ENCODE assay signal across 15 cellular contexts in genomic region chr6:49336514-49337131, GRCh38.
DNase-seq lines count a peak whose midpoint lies in the region; ATAC-seq, FAIRE-seq and TF ChIP-seq lines count a peak whose summit lies in the region.
"Had no signal": no experiment of that assay in that cellular context is flagged by ENCODE, and none has a peak within 500 bp of the region (broad histone marks: within the 10 kb centered on the region; RNA-seq: fewer than 3 reads in every experiment).

No MANE protein-coding gene starts in this region.

- ATAC-seq in GM18520 (IDR thresholded peaks at IDR 0.05; ENCODE audit: unreplicated experiment), result no peak
- ATAC-seq: effector memory CD8-positive, alpha-beta T cell; stimulated activated effector memory CD8-positive, alpha-beta T cell treated with anti-CD3 and anti-CD28 coated beads, Interleukin-12 subunit alpha, Interleukin-12 subunit beta, amount 100 ng/mL, for 72 hours had no signal

- DNase-seq in bronchial epithelial cell (ENCODE audit: low read depth) (peak; percentile 74), left kidney (ENCODE audit: low read depth, low spot score) (peak; percentile 15), NCI-H524 treated with DMSO at 0.1 percent for 48 hours (lab: John Stamatoyannopoulos, UW) (no peak), T-helper 9 cell (no peak)
- DNase-seq in activated CD8-positive, alpha-beta memory T cell treated with anti-CD3 and anti-CD28 coated beads, Interleukin-2, amount 50 U/mL, for 4 hours, result no peak
- DNase-seq: activated CD4-positive, alpha-beta T cell treated with anti-CD3 and anti-CD28 coated beads for 1 hour; activated T-cell treated with anti-CD3 and anti-CD28 coated beads, Interleukin-2, amount 50 U/mL, for 24 hours; aorta; effector memory CD8-positive, alpha-beta T cell; NCI-H446; stimulated activated CD4-positive, alpha-beta T cell treated with anti-CD3 and anti-CD28 coated beads, Interleukin-2, amount 100 ng/mL, for 24 hours had no signal

- H3K9me3 ChIP-seq in BLaER1 treated with 17β-estradiol and CSF1 and Interleukin-3, amounts not matched to agents 10 nM and 100 nM (replicated peaks in 1 of 11), result peaks cover 0 to 12% (median 6%) of the 10 kb centered on the region in 11 experiments; a peak in 12 of 22 replicates
- peaks cover 6% of the 10 kb centered on the region; the same call in 1 of the 2 replicates for H3K9me3 ChIP-seq in Loucy (ENCODE audit: insufficient read depth, low read depth, low read length)

- H3K79me2 ChIP-seq in Loucy (ENCODE audit: insufficient read depth, low read length), result no peaks in the 10 kb centered on the region

- no peaks in the 10 kb centered on the region for H4K20me1 ChIP-seq in BLaER1 treated with 17β-estradiol and CSF1 and Interleukin-3, amounts not matched to agents 10 nM and 100 nM
- no peaks in the 10 kb centered on the region for H4K20me1 ChIP-seq in Loucy (ENCODE audit: insufficient read depth, low read length, poor library complexity, severe bottlenecking)

- FAIRE-seq in bronchial epithelial cell (lab: Jason Lieb, UNC), result no peak

- H3K9ac ChIP-seq in BLaER1 treated with 17β-estradiol and CSF1 and Interleukin-3, amounts not matched to agents 10 nM and 100 nM, result no peak overlapping the region
- H3K9ac ChIP-seq in Loucy (ENCODE audit: low read depth, low read length, poor library complexity, severe bottlenecking), result peak overlapping the region; percentile 27

- no peaks in the 10 kb centered on the region for H3K36me3 ChIP-seq in BLaER1 treated with 17β-estradiol and CSF1 and Interleukin-3, amounts not matched to agents 10 nM and 100 nM
- H3K36me3 ChIP-seq in Loucy (ENCODE audit: insufficient read depth, low read length), result no peaks in the 10 kb centered on the region
- no peaks in the 10 kb centered on the region for H3K36me3 ChIP-seq in bronchial epithelial cell (ENCODE audit: control insufficient read depth, insufficient read depth, low read length)

- H3K4me3 ChIP-seq in BLaER1 treated with 17β-estradiol and CSF1 and Interleukin-3, amounts not matched to agents 10 nM and 100 nM, result no peak overlapping the region
- H3K4me3 ChIP-seq in Loucy (ENCODE audit: low read length, poor library complexity, severe bottlenecking), result peak overlapping the region; percentile 35
- H3K4me3 ChIP-seq in bronchial epithelial cell (ENCODE audit: low read depth, low read length), result no peak overlapping the region

- H3K27me3 ChIP-seq in BLaER1 treated with 17β-estradiol and CSF1 and Interleukin-3, amounts not matched to agents 10 nM and 100 nM, result no peaks in the 10 kb centered on the region
- H3K27me3 ChIP-seq in Loucy (ENCODE audit: insufficient read depth, low read length, poor library complexity, severe bottlenecking), result no peaks in the 10 kb centered on the region
- no peaks in the 10 kb centered on the region for H3K27me3 ChIP-seq in bronchial epithelial cell (ENCODE audit: control insufficient read depth, insufficient read depth, low read length)

- peaks cover 8% of the 10 kb centered on the region; the same call in 1 of the 2 replicates for H3F3A ChIP-seq in Loucy (ENCODE audit: low read depth)

- H3K9me2 ChIP-seq in Loucy (replicated peaks; ENCODE audit: low read depth, low read length), result no peaks in the 10 kb centered on the region

- H3K27ac ChIP-seq in BLaER1 treated with 17β-estradiol and CSF1 and Interleukin-3, amounts not matched to agents 10 nM and 100 nM, result peak overlapping the region in 6 of 11 experiments; percentile 22 to 64 (median 36); a peak in 9 of 22 replicates

- H3K4me1 ChIP-seq in BLaER1 treated with 17β-estradiol and CSF1 and Interleukin-3, amounts not matched to agents 10 nM and 100 nM, result peaks cover 6 to 14% (median 10%) of the 10 kb centered on the region in 10 experiments; a peak in 19 of 20 replicates
- H3K4me1 ChIP-seq in Loucy (ENCODE audit: insufficient read depth, low read length, poor library complexity, severe bottlenecking), result peaks cover 13% of the 10 kb centered on the region

- no peak overlapping the region for H2AFZ ChIP-seq in Loucy (ENCODE audit: low read length)

- peak overlapping the region; percentile 24 to 63 (median 45); a peak in 21 of 22 replicates for H3K4me2 ChIP-seq in BLaER1 treated with 17β-estradiol and CSF1 and Interleukin-3, amounts not matched to agents 10 nM and 100 nM
- H3K4me2 ChIP-seq in Loucy (ENCODE audit: low read depth, low read length, poor library complexity, severe bottlenecking), result peak overlapping the region; percentile 29

- TF ChIP-seq CTCF in Loucy (conservative IDR thresholded peaks at IDR 0.05; ENCODE audit: low read length) (no peak), bronchial epithelial cell (IDR thresholded peaks at IDR 0.05; ENCODE audit: insufficient read depth, low read length, severe bottlenecking) (no peak)

Comparison
In these comparisons a context has a peak if more than half of its experiments do, and no peak if none do; other contexts are left out.
1. DNase-seq: peak in bronchial epithelial cell (single experiment) and left kidney (single experiment); none in NCI-H524 treated with DMSO at 0.1 percent for 48 hours (single experiment), T-helper 9 cell (single experiment) and activated CD8-positive, alpha-beta memory T cell treated with anti-CD3 and anti-CD28 coated beads, Interleukin-2, amount 50 U/mL, for 4 hours (single experiment).